In the genomic region with DNA sequence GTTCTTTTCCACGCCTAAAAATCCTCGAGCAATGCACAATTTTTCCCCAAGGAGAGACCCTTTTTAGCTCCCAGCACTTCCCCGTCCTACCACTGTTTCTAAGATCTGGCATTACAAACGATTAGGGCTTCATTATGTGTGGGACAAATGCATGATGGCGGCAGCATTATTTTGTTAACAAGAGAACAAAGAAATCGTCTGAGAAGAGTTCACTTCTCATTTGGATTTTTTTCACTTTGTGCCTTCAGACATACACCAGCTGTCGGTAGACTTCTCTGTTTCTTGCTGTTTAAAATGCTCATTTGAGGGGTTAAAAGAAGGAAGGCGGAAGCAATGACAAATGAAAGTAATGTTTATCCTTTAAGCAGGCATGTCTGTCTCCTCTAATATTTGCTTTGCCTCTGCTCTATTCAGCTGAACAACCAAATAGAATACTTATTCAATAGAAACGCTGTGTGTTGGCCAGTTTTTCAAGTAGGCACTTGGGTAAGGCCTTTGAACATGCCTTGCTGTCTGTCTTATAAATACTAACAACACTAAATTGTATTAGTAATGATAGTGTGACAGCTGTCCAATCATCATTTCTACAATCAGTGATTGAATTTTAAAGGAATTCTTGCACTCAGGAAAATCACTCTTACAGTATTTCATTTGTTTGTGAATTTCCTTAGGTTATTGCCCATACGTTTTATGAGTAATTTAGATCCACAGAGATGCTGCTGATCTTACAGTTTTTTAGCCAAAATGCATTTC, we compare ENCODE assay signal across 22 cellular contexts.
DNase-seq lines count a peak whose midpoint lies in the region; ATAC-seq lines count a peak whose summit lies in the region.
"Had no signal": no experiment of that assay in that cellular context is flagged by ENCODE, and none has a peak within 500 bp of the region (broad histone marks: within the 10 kb centered on the region; RNA-seq: fewer than 3 reads in every experiment).

No MANE protein-coding gene starts in this region.

- H3K9me3 Mint-ChIP-seq in activated naive CD8-positive, alpha-beta T cell treated with anti-CD3 and anti-CD28 coated beads for 36 hours, result no peaks in the 10 kb centered on the region
- H3K9me3 Mint-ChIP-seq: activated B cell treated with CpG ODN at 0.5 μM for 24 hours; activated CD4-positive, alpha-beta memory T cell treated with anti-CD3 and anti-CD28 coated beads, Interleukin-2, amount 10 ng/mL, durations not matched to agents 7 days and 5 days; naive thymus-derived CD8-positive, alpha-beta T cell had no signal

- H3K4me1 Mint-ChIP-seq in activated naive CD8-positive, alpha-beta T cell treated with anti-CD3 and anti-CD28 coated beads for 36 hours, result no peaks in the 10 kb centered on the region
- H3K4me1 Mint-ChIP-seq: activated B cell treated with CpG ODN at 0.5 μM for 24 hours; activated CD4-positive, alpha-beta memory T cell treated with anti-CD3 and anti-CD28 coated beads, Interleukin-2, amount 10 ng/mL, durations not matched to agents 7 days and 5 days; CD14-positive monocyte; naive thymus-derived CD8-positive, alpha-beta T cell had no signal

- peak overlapping the region; percentile 86 for H2AFZ ChIP-seq in neuron (ENCODE audit: low read depth, low read length)

- H3K27me3 Mint-ChIP-seq in activated naive CD8-positive, alpha-beta T cell treated with anti-CD3 and anti-CD28 coated beads for 36 hours, result no peaks in the 10 kb centered on the region
- H3K27me3 Mint-ChIP-seq: activated B cell treated with CpG ODN at 0.5 μM for 24 hours; activated CD4-positive, alpha-beta memory T cell treated with anti-CD3 and anti-CD28 coated beads, Interleukin-2, amount 10 ng/mL, durations not matched to agents 7 days and 5 days; progenitor cell of endocrine pancreas had no signal

- H3K4me3 Mint-ChIP-seq in activated naive CD8-positive, alpha-beta T cell treated with anti-CD3 and anti-CD28 coated beads for 36 hours, result no peak overlapping the region
- H3K4me3 Mint-ChIP-seq: activated B cell treated with CpG ODN at 0.5 μM for 24 hours; activated CD4-positive, alpha-beta memory T cell treated with anti-CD3 and anti-CD28 coated beads, Interleukin-2, amount 10 ng/mL, durations not matched to agents 7 days and 5 days; CD14-positive monocyte; effector memory CD8-positive, alpha-beta T cell; naive thymus-derived CD8-positive, alpha-beta T cell had no signal

- H3K27ac Mint-ChIP-seq in activated naive CD8-positive, alpha-beta T cell treated with anti-CD3 and anti-CD28 coated beads for 36 hours, result no peak overlapping the region
- H3K27ac Mint-ChIP-seq: activated B cell treated with CpG ODN at 0.5 μM for 24 hours; activated CD4-positive, alpha-beta memory T cell treated with anti-CD3 and anti-CD28 coated beads, Interleukin-2, amount 10 ng/mL, durations not matched to agents 7 days and 5 days; CD14-positive monocyte; effector memory CD8-positive, alpha-beta T cell; naive thymus-derived CD8-positive, alpha-beta T cell; progenitor cell of endocrine pancreas had no signal

- no peaks in the 10 kb centered on the region for H3K27me3 ChIP-seq in ectodermal cell (ENCODE audit: control insufficient read depth, insufficient read depth, low read length, poor library complexity, severe bottlenecking)
- H3K27me3 ChIP-seq in neuron (ENCODE audit: insufficient read depth, low read length), result no peaks in the 10 kb centered on the region
- H3K27me3 ChIP-seq: body of pancreas, esophagus squamous epithelium, gastroesophageal sphincter had no signal

- H3K4me3 ChIP-seq in ectodermal cell (ENCODE audit: insufficient read depth, low read depth, low read length), result no peak overlapping the region
- H3K4me3 ChIP-seq in neuron (ENCODE audit: low read length), result peak overlapping the region; percentile 4
- H3K4me3 ChIP-seq: body of pancreas, gastroesophageal sphincter had no signal

- H3K36me3 ChIP-seq in ectodermal cell (ENCODE audit: control insufficient read depth, insufficient read depth, low read length) (no peaks in the 10 kb centered on the region), neuron (ENCODE audit: insufficient read depth, low read length) (no peaks in the 10 kb centered on the region)
- H3K36me3 ChIP-seq: esophagus squamous epithelium, gastroesophageal sphincter had no signal

- DNase-seq in NCI-H1092 (lab: John Stamatoyannopoulos, UW), result peak; percentile 44
- DNase-seq in NCI-H345 treated with DMSO at 0.1 percent for 48 hours (lab: John Stamatoyannopoulos, UW; ENCODE audit: unreplicated experiment), result peak; percentile 72
- DNase-seq in activated naive CD8-positive, alpha-beta T cell treated with anti-CD3 and anti-CD28 coated beads for 36 hours, result no peak
- no peak for DNase-seq in activated CD4-positive, alpha-beta T cell treated with anti-CD3 and anti-CD28 coated beads, Interleukin-2, amount 50 U/mL, for 1 hour
- DNase-seq in hypothalamus (lab: John Stamatoyannopoulos, UW), result no peak
- DNase-seq: activated B cell treated with CpG ODN at 0.5 μM for 24 hours; activated CD4-positive, alpha-beta memory T cell treated with anti-CD3 and anti-CD28 coated beads, Interleukin-2, amount 10 ng/mL, durations not matched to agents 7 days and 5 days; activated effector memory CD4-positive, alpha-beta T cell treated with Interleukin-2 at 50 U/mL for 16 hours; body of pancreas; effector memory CD8-positive, alpha-beta T cell; esophagus squamous epithelium; naive thymus-derived CD8-positive, alpha-beta T cell; NCI-H187 treated with DMSO at 0.1 percent for 48 hours; NCI-H524; T-helper 9 cell had no signal

- H3K36me3 Mint-ChIP-seq in activated naive CD8-positive, alpha-beta T cell treated with anti-CD3 and anti-CD28 coated beads for 36 hours, result no peaks in the 10 kb centered on the region
- H3K36me3 Mint-ChIP-seq: CD14-positive monocyte; naive thymus-derived CD8-positive, alpha-beta T cell had no signal

- H3K4me1 ChIP-seq in ectodermal cell (ENCODE audit: control insufficient read depth, insufficient read depth, low read length) (no peaks in the 10 kb centered on the region), neuron (ENCODE audit: insufficient read depth, low read length) (peaks cover 35% of the 10 kb centered on the region)
- H3K4me1 ChIP-seq: esophagus squamous epithelium, gastroesophageal sphincter had no signal

- H3K9me3 ChIP-seq in ectodermal cell (ENCODE audit: control insufficient read depth, low read length) (no peaks in the 10 kb centered on the region), neuron (ENCODE audit: low read length) (no peaks in the 10 kb centered on the region)
- H3K9me3 ChIP-seq: body of pancreas, esophagus squamous epithelium, gastroesophageal sphincter had no signal

- 80 to 88% methylated on average over 8 to 10 of the region's 10 CpGs for WGBS in ectodermal cell, 2 experiments

- H3K27ac ChIP-seq in ectodermal cell (ENCODE audit: insufficient read depth, low read depth, low read length, poor library complexity, severe bottlenecking), result peak overlapping the region; percentile 21
- H3K27ac ChIP-seq: body of pancreas, esophagus squamous epithelium, gastroesophageal sphincter had no signal

- ATAC-seq in GM21390 (IDR thresholded peaks at IDR 0.05; ENCODE audit: unreplicated experiment), result no peak
- ATAC-seq: body of pancreas; effector memory CD8-positive, alpha-beta T cell; gastroesophageal sphincter; HCT116; naive thymus-derived CD8-positive, alpha-beta T cell had no signal

Comparison
In these comparisons a context has a peak if more than half of its experiments do, and no peak if none do; other contexts are left out.
1. DNase-seq: peak in NCI-H1092 (single experiment) and NCI-H345 treated with DMSO at 0.1 percent for 48 hours (single experiment); none in activated naive CD8-positive, alpha-beta T cell treated with anti-CD3 and anti-CD28 coated beads for 36 hours (single experiment), activated CD4-positive, alpha-beta T cell treated with anti-CD3 and anti-CD28 coated beads, Interleukin-2, amount 50 U/mL, for 1 hour (single experiment) and hypothalamus (0 of 51).